Comparison of ENCODE assay signal across 15 cellular contexts in genomic region chr15:64903331-64903950, GRCh38. TPM values are rescaled to one million over a fixed set of nuclear protein-coding genes. Genes with fewer than 3 reads are reported as not detected.
DNase-seq lines count a peak whose midpoint lies in the region; ATAC-seq and TF ChIP-seq lines count a peak whose summit lies in the region.
"Had no signal": no experiment of that assay in that cellular context is flagged by ENCODE, and none has a peak within 500 bp of the region (broad histone marks: within the 10 kb centered on the region; RNA-seq: fewer than 3 reads in every experiment).

No MANE protein-coding gene starts in this region.

- no peaks in the 10 kb centered on the region for H3K27me3 Mint-ChIP-seq in activated naive CD4-positive, alpha-beta T cell treated with anti-CD3 and anti-CD28 coated beads, Interleukin-2, amount 10 ng/mL, durations not matched to agents 7 days and 5 days
- peaks cover 20% of the 10 kb centered on the region for H3K27me3 Mint-ChIP-seq in GM23338 (ENCODE audit: insufficient read depth, low read depth, poor library complexity)

- H3K4me2 ChIP-seq in GM23338, result 0 out of 2 replicates have a peak overlapping the region, but pooled peaks have one; percentile 67

- H3K9me3 ChIP-seq in spleen (peaks cover 5 to 13% (median 11%) of the 10 kb centered on the region in 8 donors), upper lobe of right lung (peaks cover 5% of the 10 kb centered on the region)

- H3K4me3 Mint-ChIP-seq in activated naive CD4-positive, alpha-beta T cell treated with anti-CD3 and anti-CD28 coated beads, Interleukin-2, amount 10 ng/mL, durations not matched to agents 7 days and 5 days, result no peak overlapping the region
- no peak overlapping the region for H3K4me3 Mint-ChIP-seq in GM23338

- no peak overlapping the region for H3K4me3 ChIP-seq in GM23338
- H3K4me3 ChIP-seq in spleen, result no peak overlapping the region
- H3K4me3 ChIP-seq in upper lobe of right lung, result no peak overlapping the region
- H3K4me3 ChIP-seq: HAP-1 had no signal

- no peaks in the 10 kb centered on the region for H3K9me2 ChIP-seq in GM23338 (ENCODE audit: insufficient read depth)

- peak overlapping the region; percentile 0 for H3K27ac Mint-ChIP-seq in activated naive CD4-positive, alpha-beta T cell treated with anti-CD3 and anti-CD28 coated beads, Interleukin-2, amount 10 ng/mL, durations not matched to agents 7 days and 5 days
- no peak overlapping the region for H3K27ac Mint-ChIP-seq in GM23338

- H4K20me1 ChIP-seq in GM23338 (replicated peaks; ENCODE audit: insufficient read depth), result no peaks in the 10 kb centered on the region

- H3F3A ChIP-seq in GM23338 (replicated peaks; ENCODE audit: low read depth), result peaks cover 5% of the 10 kb centered on the region

- DNase-seq in activated naive CD4-positive, alpha-beta T cell treated with anti-CD3 and anti-CD28 coated beads, Interleukin-2, amount 10 ng/mL, durations not matched to agents 7 days and 5 days, result no peak
- no peak for DNase-seq in activated naive CD4-positive, alpha-beta T cell (lab: John Stamatoyannopoulos, UW)
- DNase-seq in GM23338 (ENCODE audit: low spot score) (no peak), amniotic epithelial cell (ENCODE audit: low read depth) (peak; percentile 58), spleen (no peak), NCI-H1105 treated with DMSO at 0.1 percent for 48 hours (lab: John Stamatoyannopoulos, UW) (no peak), upper lobe of right lung (no peak)
- DNase-seq: AML-193; CD8-positive, alpha-beta memory T cell; Kasumi-1; NCI-H1417; NCI-H1930; NCI-H524; SHP77 treated with DMSO at 0.1 percent for 48 hours had no signal

- WGBS in spleen, 5 donors, result 86 to 96% (median 91%) methylated on average over 4 of the region's 4 CpGs

- no peak overlapping the region for H2AFZ ChIP-seq in GM23338

- intact Hi-C loops in spleen (cut with DNase I; ENCODE audit: low total_unique reads) (loop anchor here (10.0 kb wide), 1 partner anchor 169 kb away; no protein-coding TSS in a partner anchor), upper lobe of right lung (cut with DNase I) (loop anchor here (10.0 kb wide), 1 partner anchor 49 kb away; no protein-coding TSS in a partner anchor)

- no peaks in the 10 kb centered on the region for H3K79me2 ChIP-seq in GM23338 (replicated peaks; ENCODE audit: insufficient read depth)

- H3K27ac ChIP-seq in GM23338 (ENCODE audit: low read depth) (no peak overlapping the region), spleen (peak overlapping the region in 5 of 8 donors; percentile 39 to 99 (median 49)), upper lobe of right lung (no peak overlapping the region)

- H3K36me3 ChIP-seq in GM23338 (ENCODE audit: insufficient read depth) (peaks cover 6% of the 10 kb centered on the region; the same call in 1 of the 2 replicates), spleen (no peaks in the 10 kb centered on the region), upper lobe of right lung (no peaks in the 10 kb centered on the region)
- H3K36me3 ChIP-seq: HAP-1 had no signal

- TF ChIP-seq CTCF in GM23338 (conservative IDR thresholded peaks at IDR 0.05; ENCODE audit: low read depth in 2 of 2) (no peak), spleen (IDR thresholded peaks at IDR 0.05 in 8 of 11, conservative IDR thresholded peaks at IDR 0.05 in 3 of 11) (no peak), upper lobe of right lung (IDR thresholded peaks at IDR 0.05) (no peak)

- ATAC-seq in GM23338 (no peak), upper lobe of right lung (no peak)

- peaks cover 8% of the 10 kb centered on the region for H3K9me3 Mint-ChIP-seq in activated naive CD4-positive, alpha-beta T cell treated with anti-CD3 and anti-CD28 coated beads, Interleukin-2, amount 10 ng/mL, durations not matched to agents 7 days and 5 days
- peaks cover 40% of the 10 kb centered on the region for H3K9me3 Mint-ChIP-seq in GM23338

- peaks cover 17% of the 10 kb centered on the region for H3K36me3 Mint-ChIP-seq in activated naive CD4-positive, alpha-beta T cell treated with anti-CD3 and anti-CD28 coated beads, Interleukin-2, amount 10 ng/mL, durations not matched to agents 7 days and 5 days
- peaks cover 25% of the 10 kb centered on the region for H3K36me3 Mint-ChIP-seq in GM23338 (ENCODE audit: low read depth)

- CTCF ChIA-PET in activated naive CD4-positive, alpha-beta T cell treated with anti-CD3 and anti-CD28 coated beads, Interleukin-2, amount 10 ng/mL, durations not matched to agents 7 days and 5 days (lab: Charles Lee), result interaction anchor here (0.6 to 2.5 kb wide), 6 partner anchors 9 to 1435 kb away, joined by 3 to 10 read pairs (median 4); no protein-coding TSS in a partner anchor

- TF ChIP-seq POLR2A in spleen (IDR thresholded peaks at IDR 0.05), result no peak

- peaks cover 48% of the 10 kb centered on the region for H3K4me1 Mint-ChIP-seq in activated naive CD4-positive, alpha-beta T cell treated with anti-CD3 and anti-CD28 coated beads, Interleukin-2, amount 10 ng/mL, durations not matched to agents 7 days and 5 days
- peaks cover 13% of the 10 kb centered on the region for H3K4me1 Mint-ChIP-seq in GM23338

- H3K4me1 ChIP-seq in GM23338 (ENCODE audit: insufficient read depth) (peaks cover 11% of the 10 kb centered on the region; the same call in 1 of the 2 replicates), spleen (peaks cover 12 to 61% (median 50%) of the 10 kb centered on the region in 6 donors), upper lobe of right lung (peaks cover 9% of the 10 kb centered on the region)

- no peaks in the 10 kb centered on the region for H3K27me3 ChIP-seq in GM23338 (ENCODE audit: insufficient read depth)
- no peaks in the 10 kb centered on the region for H3K27me3 ChIP-seq in spleen (replicated peaks in 1 of 7)
- H3K27me3 ChIP-seq in upper lobe of right lung, result no peaks in the 10 kb centered on the region

TF ChIP-seq in GM23338, 12 proteins besides CTCF, POLR2A, EP300 and RAD21 (continues in another document):
- no peak for TF ChIP-seq CREB1 (CRISPR knock-in tag; IDR thresholded peaks at IDR 0.05; ENCODE audit: low read depth)
- no peak for TF ChIP-seq EZH2 (IDR thresholded peaks at IDR 0.05; ENCODE audit: low read depth, unreplicated experiment)
- TF ChIP-seq JUNB (IDR thresholded peaks at IDR 0.05; ENCODE audit: unreplicated experiment), result no peak
- no peak for TF ChIP-seq ETS1 (IDR thresholded peaks at IDR 0.05)
- no peak for TF ChIP-seq POLR2AphosphoS5 (IDR thresholded peaks at IDR 0.05; ENCODE audit: low read depth)
- TF ChIP-seq ZNF331 (CRISPR knock-in tag; IDR thresholded peaks at IDR 0.05; ENCODE audit: low read depth), result no peak
- no peak for TF ChIP-seq STAT1 (IDR thresholded peaks at IDR 0.05; ENCODE audit: unreplicated experiment)

RNA-seq across cellular contexts. Expression of gene ANKDD1A, which starts 8.3 kb away (rescaled TPM):
- total RNA-seq in GM23338 (2014; rRNA removed; shearing (Covaris generic)), result 8.7 and 9.3 TPM in 2 replicates
- polyA plus RNA-seq in GM23338 (2016; fragmentation: Nextera tagmentation; extraction: Ambion mirVana) (5.8 and 6.7 TPM in 2 replicates), spleen (10 to 100 TPM in 2 of 3 donors, 1 to 10 TPM in 1; 5.7 to 19.9 (median 11.7) TPM)
- total RNA-seq in spleen (10 to 100 TPM; 20.7 to 71.1 (median 48.2) TPM), upper lobe of right lung (6.0 TPM)

Comparison
In these comparisons a context has a peak if more than half of its experiments do, and no peak if none do; other contexts are left out.
1. H3K27ac ChIP-seq: peak in spleen (5 of 8); none in GM23338 (single experiment) and upper lobe of right lung (single experiment).